ENCODE assay signal across 8 cellular contexts in genomic region chr1:221961532-221962292, GRCh38.
A peak's percentile ranks its signal among the peaks of the same experiment; 100 is the strongest.
DNase-seq lines count a peak whose midpoint lies in the region; ATAC-seq and TF ChIP-seq lines count a peak whose summit lies in the region.

No MANE protein-coding gene starts in this region.

- no peak overlapping the region for H3K4me3 ChIP-seq in fibroblast of villous mesenchyme (ENCODE audit: low read depth, low read length)

- TF ChIP-seq CTCF in fibroblast of villous mesenchyme (IDR thresholded peaks at IDR 0.05; ENCODE audit: insufficient read depth, low read depth, low read length): no peak

- ATAC-seq in GM21367 (IDR thresholded peaks at IDR 0.05; ENCODE audit: unreplicated experiment) (peak; percentile 92), HG03575 (IDR thresholded peaks at IDR 0.05; ENCODE audit: extremely low read depth, insufficient number of reproducible peaks, low FRiP score, unreplicated experiment) (peak; percentile 95)

- DNase-seq in CD1c-positive myeloid dendritic cell (ENCODE audit: extremely low spot score): peak; percentile 20
- peak; percentile 20 for DNase-seq in activated CD4-positive, alpha-beta T cell treated with anti-CD3 and anti-CD28 coated beads for 1 hour
- peak; percentile 69 for DNase-seq in fibroblast of villous mesenchyme (ENCODE audit: low read depth)
- peak; percentile 24 to 34 for DNase-seq in stimulated activated CD8-positive, alpha-beta memory T cell treated with anti-CD3 and anti-CD28 coated beads, Interleukin-7, amount 100 ng/mL, for 1 hour (ENCODE audit: low read depth in 2 of 2)
- no peak for DNase-seq in GOT3 (lab: John Stamatoyannopoulos, UW)
- DNase-seq in NCI-H187 (lab: John Stamatoyannopoulos, UW): no peak

Comparison
In these comparisons a context has a peak if more than half of its experiments do, and no peak if none do; other contexts are left out.
1. DNase-seq: peak in CD1c-positive myeloid dendritic cell (single experiment), activated CD4-positive, alpha-beta T cell treated with anti-CD3 and anti-CD28 coated beads for 1 hour (single experiment), fibroblast of villous mesenchyme (single experiment) and stimulated activated CD8-positive, alpha-beta memory T cell treated with anti-CD3 and anti-CD28 coated beads, Interleukin-7, amount 100 ng/mL, for 1 hour (2 of 2); none in GOT3 (single experiment) and NCI-H187 (0 of 2).